22 cellular contexts compared by ENCODE assay signal in the genomic region with DNA sequence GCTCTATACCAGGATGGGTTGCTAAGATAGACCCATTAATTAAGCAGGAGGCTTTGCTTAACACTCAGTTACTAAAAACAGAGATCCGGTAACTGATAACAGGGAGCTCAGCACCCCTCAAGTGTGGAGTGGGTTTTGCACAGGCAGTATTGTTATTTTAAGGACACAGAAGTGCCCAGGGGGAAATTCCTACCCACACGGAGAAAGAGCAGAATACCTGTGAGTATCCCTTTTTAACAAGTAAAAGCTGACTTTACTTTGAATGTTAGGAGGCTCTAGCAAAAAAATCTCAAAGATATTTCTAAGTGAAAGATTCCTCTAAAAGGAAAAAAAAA. TPM values are rescaled to one million over a fixed set of nuclear protein-coding genes. Genes with fewer than 3 reads are reported as not detected.
A peak's percentile ranks its signal among the peaks of the same experiment; 100 is the strongest.
DNase-seq lines count a peak whose midpoint lies in the region; ATAC-seq and TF ChIP-seq lines count a peak whose summit lies in the region.
"Had no signal": no experiment of that assay in that cellular context is flagged by ENCODE, and none has a peak within 500 bp of the region (broad histone marks: within the 10 kb centered on the region; RNA-seq: fewer than 3 reads in every experiment).

No MANE protein-coding gene starts in this region.

- DNase-seq in HCT116 (ENCODE audit: low read depth, low spot score) = no peak
- no peak for DNase-seq in PC-3
- no peak for DNase-seq in osteoblast (ENCODE audit: insufficient read length, low spot score, missing footprints)
- DNase-seq in NCI-H510A (lab: John Stamatoyannopoulos, UW) = no peak
- DNase-seq in SIG-M5 (lab: John Stamatoyannopoulos, UW) = no peak
- DNase-seq: activated gamma-delta T cell treated with Interleukin-2 at 50 U/mL for 16 hours; CD4-positive, CD25-positive, alpha-beta regulatory T cell; gastrocnemius medialis; midbrain; MM.1S; NCI-H1694 treated with DMSO at 0.1 percent for 48 hours; NCI-H748 treated with DMSO at 0.1 percent for 48 hours; OCI-M1; stimulated activated CD4-positive, alpha-beta T cell treated with anti-CD3 and anti-CD28 coated beads, Interleukin-2, amount 100 ng/mL, for 24 hours; stimulated activated naive CD4-positive, alpha-beta T cell treated with Interleukin-2 at 50 U/mL for 16 hours; T-helper 2 cell had no signal

- H3K79me2 ChIP-seq in HCT116 (ENCODE audit: insufficient read depth, low read length) = no peaks in the 10 kb centered on the region
- H3K79me2 ChIP-seq in PC-3 (ENCODE audit: low read length) = no peaks in the 10 kb centered on the region
- H3K79me2 ChIP-seq in osteoblast (ENCODE audit: insufficient read depth, low read length) = no peaks in the 10 kb centered on the region

- H3K4me1 ChIP-seq in HCT116 (ENCODE audit: control insufficient read depth in 1 of 2, insufficient read depth in 2 of 2, low read length in 2 of 2) (peaks cover 75 to 96% of the 10 kb centered on the region in 2 experiments), PC-3 (ENCODE audit: insufficient read depth, low read length) (peaks cover 45% of the 10 kb centered on the region), esophagus (ENCODE audit: control insufficient read depth in 2 of 2, insufficient read depth in 2 of 2, low read length in 1 of 2) (peaks cover 0 to 2% of the 10 kb centered on the region in 2 donors), osteoblast (ENCODE audit: insufficient read depth, low read length) (peaks cover 25% of the 10 kb centered on the region)
- H3K4me1 ChIP-seq: gastrocnemius medialis, tibial nerve had no signal

- H3K27me3 ChIP-seq in HCT116 (ENCODE audit: insufficient read depth, low read length) (no peaks in the 10 kb centered on the region), PC-3 (ENCODE audit: low read length) (no peaks in the 10 kb centered on the region), esophagus (ENCODE audit: control insufficient read depth in 1 of 2, insufficient read depth in 2 of 2, low read length in 2 of 2) (no peaks in the 10 kb centered on the region), osteoblast (ENCODE audit: insufficient read depth, low read length) (no peaks in the 10 kb centered on the region)
- H3K27me3 ChIP-seq: dorsolateral prefrontal cortex, gastrocnemius medialis, tibial nerve had no signal

- H3K9me2 ChIP-seq in HCT116 (ENCODE audit: insufficient read depth) = no peaks in the 10 kb centered on the region
- no peaks in the 10 kb centered on the region for H3K9me2 ChIP-seq in PC-3 (replicated peaks; ENCODE audit: low read length)

- no peak overlapping the region for H2AFZ ChIP-seq in HCT116 (ENCODE audit: low read depth, low read length, poor library complexity, severe bottlenecking)
- H2AFZ ChIP-seq in PC-3 (ENCODE audit: low read length) = 0 out of 2 replicates have a peak overlapping the region, but pooled peaks have one; percentile 31
- H2AFZ ChIP-seq in osteoblast (ENCODE audit: low read length) = no peak overlapping the region

- TF ChIP-seq CTCF in HCT116 (IDR thresholded peaks at IDR 0.05 in 2 of 3, conservative IDR thresholded peaks at IDR 0.05 in 1 of 3; ENCODE audit: borderline replicate concordance in 1 of 3, insufficient read depth in 1 of 3, low read depth in 2 of 3, low read length in 2 of 3) (no peak), PC-3 (conservative IDR thresholded peaks at IDR 0.05; ENCODE audit: low read depth, low read length) (no peak), osteoblast (IDR thresholded peaks at IDR 0.05; ENCODE audit: extremely low read depth, low read depth, low read length) (no peak)

- TF ChIP-seq POLR2A in HCT116 (IDR thresholded peaks at IDR 0.05; ENCODE audit: borderline replicate concordance, extremely low read depth, insufficient read depth, insufficient read length) = no peak

- H4K20me1 ChIP-seq in HCT116 (ENCODE audit: insufficient read depth) (no peaks in the 10 kb centered on the region), PC-3 (ENCODE audit: low read length) (no peaks in the 10 kb centered on the region), osteoblast (ENCODE audit: insufficient read depth, low read length) (no peaks in the 10 kb centered on the region)

- H3K4me2 ChIP-seq in HCT116 (ENCODE audit: low read length) = peak overlapping the region; percentile 78
- peak overlapping the region; percentile 54 for H3K4me2 ChIP-seq in PC-3 (ENCODE audit: low read length)
- no peak overlapping the region for H3K4me2 ChIP-seq in osteoblast (ENCODE audit: insufficient read depth, low read length)

- BruUV-seq in HCT116 (replicated peaks; lab: Mats Ljungman, UMichigan) (no TSS peak), PC-3 (replicated peaks; lab: Mats Ljungman, UMichigan) (no TSS peak)

- peaks cover 17% of the 10 kb centered on the region for H3F3A ChIP-seq in PC-3 (ENCODE audit: low read length, unreplicated experiment)

- POLR2A ChIA-PET in HCT116 (lab: Charles Lee) (interaction anchor here (0.9 to 3.2 kb wide), 21 partner anchors 8 to 162 kb away, joined by 3 to 30 read pairs (median 5); partner anchors contain the start of gene HAS3), PC-3 (lab: Charles Lee; ENCODE audit: unreplicated experiment) (interaction anchor here (0.8 kb wide), 1 partner anchor 125 kb away, joined by 3 read pairs; no protein-coding TSS in a partner anchor)

- H3K27ac ChIP-seq in HCT116 (ENCODE audit: low read depth, low read length) (peak overlapping the region; percentile 79), PC-3 (ENCODE audit: low read length) (peak overlapping the region; percentile 98), esophagus (ENCODE audit: low read depth in 2 of 2, low read length in 1 of 2) (peak overlapping the region; percentile 77 to 93), osteoblast (ENCODE audit: low read depth, low read length) (peak overlapping the region; percentile 87)
- H3K27ac ChIP-seq: dorsolateral prefrontal cortex, gastrocnemius medialis, tibial nerve had no signal

- RAD21 ChIA-PET in HCT116 (lab: Charles Lee; ENCODE audit: low non-redundant PET in 1 of 2, low total read pairs in 2 of 2, uncharacterized antibody in 2 of 2, unreplicated experiment in 2 of 2) = interaction anchor here (0.6 to 1.0 kb wide), 2 partner anchors 83 to 237 kb away, joined by 3 to 7 read pairs; no protein-coding TSS in a partner anchor

- WGBS in esophagus, 2 donors = 50 to 62% methylated on average over 2 of the region's 2 CpGs

- H3K36me3 ChIP-seq in HCT116 (ENCODE audit: control insufficient read depth in 1 of 2, insufficient read depth in 2 of 2, low read length in 2 of 2) (no peaks in the 10 kb centered on the region), PC-3 (ENCODE audit: low read depth, low read length) (0 out of 2 replicates have a peak, but pooled peaks cover 2% of the 10 kb centered on the region), esophagus (ENCODE audit: control insufficient read depth in 2 of 2, insufficient read depth in 2 of 2, low read length in 1 of 2) (no peaks in the 10 kb centered on the region), osteoblast (ENCODE audit: insufficient read depth, low read length) (no peaks in the 10 kb centered on the region)
- H3K36me3 ChIP-seq: gastrocnemius medialis had no signal

- H3K9ac ChIP-seq in HCT116 (ENCODE audit: low read length) = peak overlapping the region; percentile 61
- H3K9ac ChIP-seq in PC-3 (ENCODE audit: low read length) = peak overlapping the region; percentile 69

- H3K9me3 ChIP-seq in HCT116 (ENCODE audit: control insufficient read depth in 1 of 2, insufficient read depth in 1 of 2, low read depth in 1 of 2, low read length in 2 of 2) (no peaks in the 10 kb centered on the region), PC-3 (ENCODE audit: low read length) (no peaks in the 10 kb centered on the region), esophagus (ENCODE audit: control insufficient read depth in 2 of 2, insufficient read depth in 1 of 2, low read depth in 1 of 2, low read length in 1 of 2) (no peaks in the 10 kb centered on the region), osteoblast (ENCODE audit: low read depth, low read length) (no peaks in the 10 kb centered on the region)
- H3K9me3 ChIP-seq: gastrocnemius medialis, tibial nerve had no signal

- peak overlapping the region; percentile 1 to 22 for H3K4me3 ChIP-seq in HCT116 (replicated peaks in 1 of 2; ENCODE audit: low read depth in 1 of 2, low read length in 2 of 2)
- H3K4me3 ChIP-seq in PC-3 (ENCODE audit: low read length) = no peak overlapping the region
- no peak overlapping the region for H3K4me3 ChIP-seq in esophagus (ENCODE audit: low read depth in 1 of 2, low read length in 2 of 2)
- H3K4me3 ChIP-seq in osteoblast (ENCODE audit: insufficient read depth, low read length) = no peak overlapping the region
- H3K4me3 ChIP-seq: dorsolateral prefrontal cortex, gastrocnemius medialis, GM12878, tibial nerve had no signal

- CTCF ChIA-PET in HCT116 (lab: Charles Lee) (interaction anchor here (1.0 to 2.5 kb wide), 5 partner anchors 11 to 78 kb away, joined by 3 to 11 read pairs (median 4); no protein-coding TSS in a partner anchor), PC-3 (lab: Charles Lee) (interaction anchor here (0.7 to 1.3 kb wide), 2 partner anchors 109 to 229 kb away, joined by 3 to 6 read pairs; no protein-coding TSS in a partner anchor)

- ATAC-seq in HCT116 (no peak), PC-3 (no peak), HG03521 (IDR thresholded peaks at IDR 0.05; ENCODE audit: unreplicated experiment) (no peak), HG03135 (IDR thresholded peaks at IDR 0.05; ENCODE audit: unreplicated experiment) (no peak)
- ATAC-seq: gastrocnemius medialis, GM12878 had no signal

- intact Hi-C loops in HCT116 (cut with micrococcal nuclease) = loop anchor here (2.0 kb wide), 1 partner anchor 80 kb away; no protein-coding TSS in a partner anchor
- intact Hi-C loops in PC-3 (cut with micrococcal nuclease) = loop anchor here (2.0 kb wide), 1 partner anchor 14 kb away; no protein-coding TSS in a partner anchor

- no peak for TF ChIP-seq RAD21 in HCT116 (IDR thresholded peaks at IDR 0.05; ENCODE audit: low read depth)

TF ChIP-seq in HCT116, 20 proteins besides CTCF, POLR2A, EP300 and RAD21 (continues in another document):
- 0 out of 2 replicates have a peak, but pooled peaks have one; percentile 15 for TF ChIP-seq CEBPB (IDR thresholded peaks at IDR 0.05; ENCODE audit: low read depth)
- no peak for TF ChIP-seq EZH2 (IDR thresholded peaks at IDR 0.05)
- TF ChIP-seq YY1 (IDR thresholded peaks at IDR 0.05; ENCODE audit: extremely low read depth, insufficient replicate concordance, low read depth, low read length) = no peak
- no peak for TF ChIP-seq ZFX (IDR thresholded peaks at IDR 0.05)
- TF ChIP-seq SRF (IDR thresholded peaks at IDR 0.05; ENCODE audit: low read depth) = no peak
- TF ChIP-seq EGR1 (IDR thresholded peaks at IDR 0.05; ENCODE audit: low read depth) = no peak

RNA-seq across cellular contexts. Expression of gene HAS3, which starts 32.8 kb away (rescaled TPM):
- total RNA-seq in HCT116 (2021; ENCODE audit: unreplicated experiment) = 140 TPM
- polyA plus RNA-seq in HCT116 (2012) = 56.6 and 57.5 TPM in 2 replicates
- 92.5 and 153 TPM in 2 replicates for total RNA-seq in PC-3 (2014; rRNA removed)
- 10 to 100 TPM in 1 of 2 donors, 1 to 10 TPM in 1; 9.3 to 12.0 TPM for polyA plus RNA-seq in esophagus
- total RNA-seq in osteoblast = 1.4 and 1.5 TPM in 2 replicates

RNA-seq across cellular contexts. Expression of gene CHTF8, which starts 59.8 kb away (rescaled TPM):
- 184 TPM for total RNA-seq in HCT116 (2021; ENCODE audit: unreplicated experiment)
- 123 and 145 TPM in 2 replicates for polyA plus RNA-seq in HCT116 (2012)
- total RNA-seq in PC-3 (2014; rRNA removed) = 45.9 and 54.7 TPM in 2 replicates
- 10 to 100 TPM; 18.8 to 43.5 TPM for polyA plus RNA-seq in esophagus
- total RNA-seq in osteoblast = 48.0 and 52.1 TPM in 2 replicates

RNA-seq across cellular contexts. Expression of gene UTP4, which starts 59.8 kb away (rescaled TPM):
- 125 TPM for total RNA-seq in HCT116 (2021; ENCODE audit: unreplicated experiment)
- polyA plus RNA-seq in HCT116 (2012) = 78.2 and 80.1 TPM in 2 replicates
- total RNA-seq in PC-3 (2014; rRNA removed) = 26.4 and 26.9 TPM in 2 replicates
- 10 to 100 TPM; 15.5 to 29.8 TPM for polyA plus RNA-seq in esophagus
- total RNA-seq in osteoblast = 17.4 and 18.0 TPM in 2 replicates

Comparison
In these comparisons a context has a peak if more than half of its experiments do, and no peak if none do; other contexts are left out.
1. H3K4me3 ChIP-seq: peak in HCT116 (2 of 2); none in PC-3 (single experiment), esophagus (0 of 2) and osteoblast (single experiment).
2. RNA of gene HAS3, which starts 32.8 kb away (total RNA-seq): 140 TPM in HCT116 (single experiment) and 92.5 to 153 TPM in PC-3; 1.4 to 1.5 TPM in osteoblast; every median in the first group is over 10 times any median in the second.
3. Peak in every context shown above with its lines, with median percentiles within 50 percentile points of each other: H3K27ac ChIP-seq.